In genomic region chr2:172461591-172462392, GRCh38 we compare ENCODE assay signal across 8 cellular contexts. TPM values are rescaled to one million over a fixed set of nuclear protein-coding genes. Genes with fewer than 3 reads are reported as not detected.
A peak's percentile ranks its signal among the peaks of the same experiment; 100 is the strongest.
DNase-seq lines count a peak whose midpoint lies in the region; ATAC-seq and TF ChIP-seq lines count a peak whose summit lies in the region.

No MANE protein-coding gene starts in this region.

- no peak overlapping the region for H2AFZ ChIP-seq in neural progenitor cell (replicated peaks)

- WGBS in esophagus squamous epithelium, 2 donors, result 11 to 22% methylated on average over 4 to 7 of the region's 12 CpGs
- WGBS in testis, 2 donors, result 60 to 62% methylated on average over 8 to 12 of the region's 12 CpGs

- H3K27ac ChIP-seq in esophagus squamous epithelium (peak overlapping the region in 3 of 4 donors; percentile 54 to 65 (median 55)), neural progenitor cell (no peak overlapping the region), testis (peak overlapping the region in 1 of 2 donors; percentile 31)

- H4K20me1 ChIP-seq in neural progenitor cell (ENCODE audit: low read depth), result peaks cover 34% of the 10 kb centered on the region

- no peak overlapping the region for H3K4me3 ChIP-seq in esophagus squamous epithelium
- H3K4me3 ChIP-seq in neural progenitor cell, result no peak overlapping the region
- H3K4me3 ChIP-seq in testis, result no peak overlapping the region

- peaks cover 3% of the 10 kb centered on the region for H3K36me3 Mint-ChIP-seq in neural progenitor cell

- DNase-seq in DMS114 treated with DMSO at 0.1 percent for 48 hours (lab: John Stamatoyannopoulos, UW; ENCODE audit: unreplicated experiment) (peak; percentile 6), NOMO-1 treated with DMSO at 0.1 percent for 48 hours (lab: John Stamatoyannopoulos, UW; ENCODE audit: unreplicated experiment) (peak; percentile 43), activated T-cell treated with anti-CD3 and anti-CD28 coated beads for 4 hours (peak; percentile 76), esophagus squamous epithelium (lab: John Stamatoyannopoulos, UW) (no peak), neural progenitor cell (ENCODE audit: low spot score) (peak; percentile 83), testis (peak; percentile 52), 8988T (no peak)

- TF ChIP-seq CTCF in esophagus squamous epithelium (IDR thresholded peaks at IDR 0.05) (peak; percentile 52 to 87 (median 80)), neural progenitor cell (IDR thresholded peaks at IDR 0.05) (peak; percentile 91), testis (IDR thresholded peaks at IDR 0.05) (peak in 2 of 3 experiments; percentile 52 to 65)

- peak overlapping the region; percentile 23 for H3K4me2 ChIP-seq in neural progenitor cell

- peaks cover 41% of the 10 kb centered on the region for H3K4me1 Mint-ChIP-seq in neural progenitor cell

- no peak overlapping the region for H3K4me3 Mint-ChIP-seq in neural progenitor cell

- H3K27me3 ChIP-seq in esophagus squamous epithelium (peaks cover 0 to 23% (median 0%) of the 10 kb centered on the region in 4 donors), neural progenitor cell (no peaks in the 10 kb centered on the region), testis (no peaks in the 10 kb centered on the region)

- H3K27me3 Mint-ChIP-seq in neural progenitor cell (ENCODE audit: insufficient read depth, low read depth), result peaks cover 2% of the 10 kb centered on the region

- H3K36me3 ChIP-seq in esophagus squamous epithelium (peaks cover 0 to 9% (median 0%) of the 10 kb centered on the region in 3 donors), neural progenitor cell (no peaks in the 10 kb centered on the region), testis (ENCODE audit: low read depth, missing control alignments) (no peaks in the 10 kb centered on the region)

- intact Hi-C loops in esophagus squamous epithelium (cut with DNase I), result loop anchor here (5.0 kb wide), 1 partner anchor 289 kb away; no protein-coding TSS in a partner anchor
- intact Hi-C loops in testis (cut with DNase I; ENCODE audit: low total_unique reads), result loop anchor here (5.0 to 10.0 kb wide), 2 partner anchors 257 to 289 kb away; no protein-coding TSS in a partner anchor

- H3F3A ChIP-seq in neural progenitor cell (ENCODE audit: low read depth), result peaks cover 42% of the 10 kb centered on the region

- no peak overlapping the region for H3K27ac Mint-ChIP-seq in neural progenitor cell

- peak; percentile 66 for ATAC-seq in HG02885 (IDR thresholded peaks at IDR 0.05; ENCODE audit: poor library complexity, unreplicated experiment)

- H3K9ac ChIP-seq in neural progenitor cell, result no peak overlapping the region

- H3K9me3 Mint-ChIP-seq in neural progenitor cell, result no peaks in the 10 kb centered on the region

- H3K9me3 ChIP-seq in esophagus squamous epithelium (no peaks in the 10 kb centered on the region), neural progenitor cell (ENCODE audit: low read depth) (no peaks in the 10 kb centered on the region), testis (no peaks in the 10 kb centered on the region)

- TF ChIP-seq POLR2A in esophagus squamous epithelium (IDR thresholded peaks at IDR 0.05) (no peak), testis (IDR thresholded peaks at IDR 0.05) (no peak)

- peaks cover 95% of the 10 kb centered on the region for H3K79me2 ChIP-seq in neural progenitor cell (ENCODE audit: low read depth)

- H3K4me1 ChIP-seq in esophagus squamous epithelium (peaks cover 35 to 83% (median 42%) of the 10 kb centered on the region in 3 donors), neural progenitor cell (peaks cover 54% of the 10 kb centered on the region), testis (peaks cover 32% of the 10 kb centered on the region)

RNA-seq across cellular contexts. Expression of gene ITGA6, which starts 34.4 kb away (rescaled TPM):
- total RNA-seq in esophagus squamous epithelium, result 100 to 1,000 TPM in 2 of 4 donors, 10 to 100 TPM in 2; 60.0 to 164 (median 105) TPM
- 97.2 and 161 TPM in 2 replicates for total RNA-seq in neural progenitor cell (ENCODE audit: low replicate concordance)
- 100 to 1,000 TPM; 166 to 232 TPM for total RNA-seq in testis
- polyA plus RNA-seq in testis (ENCODE audit: insufficient read depth, low read depth, low replicate concordance), result 57.5 TPM

Comparison
In these comparisons a context has a peak if more than half of its experiments do, and no peak if none do; other contexts are left out.
1. DNase-seq: peak in DMS114 treated with DMSO at 0.1 percent for 48 hours (single experiment), NOMO-1 treated with DMSO at 0.1 percent for 48 hours (single experiment), activated T-cell treated with anti-CD3 and anti-CD28 coated beads for 4 hours (single experiment), neural progenitor cell (single experiment) and testis (single experiment); none in esophagus squamous epithelium (single experiment) and 8988T (single experiment).
2. Peak in every context shown above with its lines, with median percentiles within 50 percentile points of each other: CTCF ChIP-seq.